In genomic region chr7:2812119-2812487, GRCh38 we compare ENCODE assay signal across 12 cellular contexts. TPM values are rescaled to one million over a fixed set of nuclear protein-coding genes. Genes with fewer than 3 reads are reported as not detected.
DNase-seq lines count a peak whose midpoint lies in the region; ATAC-seq and TF ChIP-seq lines count a peak whose summit lies in the region.
"Had no signal": no experiment of that assay in that cellular context is flagged by ENCODE, and none has a peak within 500 bp of the region (broad histone marks: within the 10 kb centered on the region; RNA-seq: fewer than 3 reads in every experiment).

No MANE protein-coding gene starts in this region.

- H3K9me3 ChIP-seq in mammary epithelial cell (replicated peaks; ENCODE audit: insufficient read depth, low read length) (no peaks in the 10 kb centered on the region), heart right ventricle (no peaks in the 10 kb centered on the region), ovary (no peaks in the 10 kb centered on the region)
- H3K9me3 ChIP-seq in CD4-positive, alpha-beta T cell (ENCODE audit: control insufficient read depth, low read length), result no peaks in the 10 kb centered on the region

- dilution Hi-C loops in mammary epithelial cell (cut with HindIII; ENCODE audit: low sequenced_read_pairs), result loop anchor here (5.0 kb wide), 1 partner anchor 50 kb away; no protein-coding TSS in a partner anchor

- no TSS peak for BruUV-seq in MCF 10A (replicated peaks; lab: Mats Ljungman, UMichigan)
- no TSS peak for BruUV-seq in mammary epithelial cell (replicated peaks; lab: Mats Ljungman, UMichigan)

- H2AFZ ChIP-seq in mammary epithelial cell (ENCODE audit: low read depth, low read length), result no peak overlapping the region

- TF ChIP-seq POLR2A in ovary (IDR thresholded peaks at IDR 0.05), result no peak

- H3K27me3 ChIP-seq in mammary epithelial cell (ENCODE audit: insufficient read depth, low read length) (no peaks in the 10 kb centered on the region), heart right ventricle (no peaks in the 10 kb centered on the region), ovary (no peaks in the 10 kb centered on the region)
- no peaks in the 10 kb centered on the region for H3K27me3 ChIP-seq in CD4-positive, alpha-beta T cell (ENCODE audit: control insufficient read depth, insufficient read depth, low read length)

- peak in 2 of 8 donors; percentile 7 to 22 for ATAC-seq in heart right ventricle
- ATAC-seq in CD4-positive, alpha-beta T cell (ENCODE audit: poor library complexity), result no peak
- no peak for ATAC-seq in HG03521 (IDR thresholded peaks at IDR 0.05; ENCODE audit: unreplicated experiment)

- H3K36me3 ChIP-seq in mammary epithelial cell (ENCODE audit: insufficient read depth, low read length) (no peaks in the 10 kb centered on the region), heart right ventricle (no peaks in the 10 kb centered on the region), ovary (no peaks in the 10 kb centered on the region)

- H3K36me3 Mint-ChIP-seq in MCF 10A (ENCODE audit: insufficient read depth, unreplicated experiment), result peaks cover 21% of the 10 kb centered on the region
- H3K36me3 Mint-ChIP-seq in CD4-positive, alpha-beta T cell (ENCODE audit: low read depth), result peaks cover 19% of the 10 kb centered on the region
- H3K36me3 Mint-ChIP-seq in activated CD4-positive, alpha-beta T cell treated with anti-CD3 and anti-CD28 coated beads, Interleukin-2, amount 10 ng/mL, durations not matched to agents 24 days and 14 days (ENCODE audit: low read depth), result no peaks in the 10 kb centered on the region

- TF ChIP-seq CTCF in MCF 10A (IDR thresholded peaks at IDR 0.05; ENCODE audit: unreplicated experiment) (no peak), mammary epithelial cell (conservative IDR thresholded peaks at IDR 0.05 in 1 of 2, IDR thresholded peaks at IDR 0.05 in 1 of 2; ENCODE audit: extremely low read depth in 1 of 2, insufficient read depth in 1 of 2, low read depth in 1 of 2, low read length in 2 of 2) (no peak), heart right ventricle (IDR thresholded peaks at IDR 0.05) (no peak), ovary (IDR thresholded peaks at IDR 0.05) (no peak)
- TF ChIP-seq CTCF in CD4-positive, alpha-beta T cell (IDR thresholded peaks at IDR 0.05), result no peak

- H3K4me1 ChIP-seq in mammary epithelial cell (ENCODE audit: insufficient read depth, low read length), result peaks cover 7% of the 10 kb centered on the region
- peaks cover 9 to 73% (median 56%) of the 10 kb centered on the region in 9 donors for H3K4me1 ChIP-seq in heart right ventricle
- peaks cover 42% of the 10 kb centered on the region for H3K4me1 ChIP-seq in ovary (ENCODE audit: insufficient read depth)

- no peak for TF ChIP-seq EP300 in ovary (IDR thresholded peaks at IDR 0.05)

- H3K4me1 Mint-ChIP-seq in MCF 10A (ENCODE audit: insufficient read depth, unreplicated experiment), result peaks cover 36% of the 10 kb centered on the region
- H3K4me1 Mint-ChIP-seq in CD4-positive, alpha-beta T cell (ENCODE audit: low read depth), result peaks cover 8% of the 10 kb centered on the region
- H3K4me1 Mint-ChIP-seq in activated CD4-positive, alpha-beta T cell treated with anti-CD3 and anti-CD28 coated beads, Interleukin-2, amount 10 ng/mL, durations not matched to agents 24 days and 14 days, result peaks cover 9% of the 10 kb centered on the region

- H3K79me2 ChIP-seq in mammary epithelial cell (ENCODE audit: insufficient read depth, low read length), result peaks cover 95% of the 10 kb centered on the region

- H3K9me3 Mint-ChIP-seq in MCF 10A (ENCODE audit: unreplicated experiment), result no peaks in the 10 kb centered on the region
- no peaks in the 10 kb centered on the region for H3K9me3 Mint-ChIP-seq in CD4-positive, alpha-beta T cell
- no peaks in the 10 kb centered on the region for H3K9me3 Mint-ChIP-seq in activated CD4-positive, alpha-beta T cell treated with anti-CD3 and anti-CD28 coated beads, Interleukin-2, amount 10 ng/mL, durations not matched to agents 24 days and 14 days

- H3K4me2 ChIP-seq in mammary epithelial cell (ENCODE audit: insufficient read depth, low read depth, low read length), result no peak overlapping the region

- no peaks in the 10 kb centered on the region for H3K27me3 Mint-ChIP-seq in MCF 10A (ENCODE audit: insufficient read depth, unreplicated experiment)
- no peaks in the 10 kb centered on the region for H3K27me3 Mint-ChIP-seq in CD4-positive, alpha-beta T cell
- H3K27me3 Mint-ChIP-seq in activated CD4-positive, alpha-beta T cell treated with anti-CD3 and anti-CD28 coated beads, Interleukin-2, amount 10 ng/mL, durations not matched to agents 24 days and 14 days, result no peaks in the 10 kb centered on the region

- no peak overlapping the region for H3K27ac ChIP-seq in mammary epithelial cell (ENCODE audit: insufficient read depth, low read depth, low read length)
- H3K27ac ChIP-seq in heart right ventricle, result peak overlapping the region; percentile 50 to 91 (median 77)
- peak overlapping the region; percentile 23 to 82 for H3K27ac ChIP-seq in ovary
- no peak overlapping the region for H3K27ac ChIP-seq in CD4-positive, alpha-beta T cell (ENCODE audit: low read depth, low read length)

- H3K4me3 ChIP-seq in mammary epithelial cell (replicated peaks in 1 of 3; ENCODE audit: insufficient read depth in 1 of 3, low read depth in 2 of 3, low read length in 3 of 3), result no peak overlapping the region
- H3K4me3 ChIP-seq in heart right ventricle, result peak overlapping the region in 8 of 10 donors; percentile 7 to 41 (median 29)
- H3K4me3 ChIP-seq in ovary, result peak overlapping the region; percentile 22

- CTCF ChIA-PET in MCF 10A (lab: Yijun Ruan, JAX), result interaction anchor here (1.1 kb wide), 1 partner anchor 53 kb away, joined by 4 read pairs; no protein-coding TSS in a partner anchor
- CTCF ChIA-PET in mammary epithelial cell (lab: Charles Lee; ENCODE audit: low non-redundant PET), result no interaction called here
- CTCF ChIA-PET in CD4-positive, alpha-beta T cell (lab: Charles Lee), result no interaction called here

- in situ Hi-C loops in mammary epithelial cell (cut with MboI; ENCODE audit: low sequenced_read_pairs in 2 of 2), result no loop called here

- H4K20me1 ChIP-seq in mammary epithelial cell (ENCODE audit: insufficient read depth, low read length), result peaks cover 2% of the 10 kb centered on the region

- H3K4me3 Mint-ChIP-seq in MCF 10A (ENCODE audit: unreplicated experiment), result no peak overlapping the region
- H3K4me3 Mint-ChIP-seq in CD4-positive, alpha-beta T cell, result no peak overlapping the region
- H3K4me3 Mint-ChIP-seq in activated CD4-positive, alpha-beta T cell treated with anti-CD3 and anti-CD28 coated beads, Interleukin-2, amount 10 ng/mL, durations not matched to agents 24 days and 14 days, result no peak overlapping the region

- peak overlapping the region; percentile 93 for H3K27ac Mint-ChIP-seq in MCF 10A (ENCODE audit: low read depth, unreplicated experiment)
- no peak overlapping the region for H3K27ac Mint-ChIP-seq in CD4-positive, alpha-beta T cell
- no peak overlapping the region for H3K27ac Mint-ChIP-seq in activated CD4-positive, alpha-beta T cell treated with anti-CD3 and anti-CD28 coated beads, Interleukin-2, amount 10 ng/mL, durations not matched to agents 24 days and 14 days

- H3K9ac ChIP-seq in mammary epithelial cell (ENCODE audit: insufficient read depth, low read length), result no peak overlapping the region

- POLR2A ChIA-PET in MCF 10A (lab: Yijun Ruan, JAX), result interaction anchor here (1.3 to 4.6 kb wide), 4 partner anchors 9 to 54 kb away, joined by 4 to 41 read pairs (median 14); no protein-coding TSS in a partner anchor
- POLR2A ChIA-PET in CD4-positive, alpha-beta T cell (lab: Charles Lee), result no interaction called here

- 92% methylated on average over 5 of the region's 7 CpGs for WGBS in mammary epithelial cell (ENCODE audit: low coverage, missing lambda C conversion rate)
- WGBS in heart right ventricle, 2 donors, result 58 to 72% methylated on average over 7 of the region's 7 CpGs
- WGBS in ovary, 3 donors, result 11 to 24% (median 14%) methylated on average over 7 of the region's 7 CpGs

- peak; percentile 46 for DNase-seq in MCF 10A (ENCODE audit: unreplicated experiment)
- DNase-seq in mammary epithelial cell, result no peak
- no peak for DNase-seq in heart right ventricle
- DNase-seq in ovary, result peak in 4 of 5 donors; percentile 31 to 48 (median 40)
- no peak for DNase-seq in CD4-positive, alpha-beta T cell
- DNase-seq in activated CD8-positive, alpha-beta memory T cell treated with anti-CD3 and anti-CD28 coated beads, Interleukin-2, amount 50 U/mL, for 4 hours, result no peak
- no peak for DNase-seq in activated CD4-positive, alpha-beta T cell treated with anti-CD3 and anti-CD28 coated beads, Interleukin-2, amount 10 ng/mL, durations not matched to agents 24 days and 14 days
- DNase-seq: activated CD4-positive, CD25-positive, alpha-beta regulatory T cell; DND-41; hippocampal formation; NCI-H510A treated with DMSO at 0.1 percent for 48 hours had no signal

- intact Hi-C loops in MCF 10A (cut with micrococcal nuclease), result no loop called here
- intact Hi-C loops in mammary epithelial cell (cut with micrococcal nuclease), result no loop called here
- intact Hi-C loops in heart right ventricle (cut with DNase I), result loop anchor here in 1 of 10 donors (5.0 kb wide), 1 partner anchor 50 kb away; no protein-coding TSS in a partner anchor
- intact Hi-C loops in ovary (cut with DNase I), result loop anchor here in 2 of 4 donors (5.0 to 10.0 kb wide), 2 partner anchors 47 to 50 kb away; no protein-coding TSS in a partner anchor
- intact Hi-C loops in CD4-positive, alpha-beta T cell (cut with DNase I, micrococcal nuclease), result no loop called here
- intact Hi-C loops in activated CD4-positive, alpha-beta T cell treated with anti-CD3 and anti-CD28 coated beads, Interleukin-2, amount 10 ng/mL, durations not matched to agents 24 days and 14 days (cut with micrococcal nuclease), result no loop called here

RNA-seq across cellular contexts. Expression of gene GNA12, which starts 32.0 kb away (rescaled TPM):
- total RNA-seq in MCF 10A (2022) (36.2 and 38.6 TPM in 2 replicates), mammary epithelial cell (10 to 100 TPM; 26.2 to 46.0 TPM), heart right ventricle (10 to 100 TPM; 25.0 to 46.4 (median 34.5) TPM), ovary (10 to 100 TPM; 13.4 to 94.4 (median 70.1) TPM)
- polyA plus RNA-seq in mammary epithelial cell (67.7 TPM), heart right ventricle (10 to 100 TPM in 1 of 2 donors, 1 to 10 TPM in 1; 6.4 to 19.4 TPM), ovary (10 to 100 TPM; 40.9 to 43.8 TPM)
- 60.6 TPM for polyA minus RNA-seq in mammary epithelial cell
- total RNA-seq in CD4-positive, alpha-beta T cell, result 10 to 100 TPM; 16.0 to 16.1 TPM
- 30.6 and 31.0 TPM in 2 replicates for total RNA-seq in activated CD4-positive, alpha-beta T cell treated with anti-CD3 and anti-CD28 coated beads, Interleukin-2, amount 10 ng/mL, durations not matched to agents 24 days and 14 days

Comparison
In these comparisons a context has a peak if more than half of its experiments do, and no peak if none do; other contexts are left out.
1. DNase-seq: peak in MCF 10A (single experiment) and ovary (4 of 5); none in mammary epithelial cell (single experiment), heart right ventricle (0 of 2), CD4-positive, alpha-beta T cell (0 of 10), activated CD8-positive, alpha-beta memory T cell treated with anti-CD3 and anti-CD28 coated beads, Interleukin-2, amount 50 U/mL, for 4 hours (single experiment) and activated CD4-positive, alpha-beta T cell treated with anti-CD3 and anti-CD28 coated beads, Interleukin-2, amount 10 ng/mL, durations not matched to agents 24 days and 14 days (single experiment).
2. H3K27ac ChIP-seq: peak in heart right ventricle (10 of 10) and ovary (2 of 2); none in mammary epithelial cell (single experiment) and CD4-positive, alpha-beta T cell (single experiment).
3. H3K4me3 ChIP-seq: peak in heart right ventricle (8 of 10) and ovary (single experiment); none in mammary epithelial cell (0 of 3).